In genomic region chr15:80436511-80437307, GRCh38 we compare ENCODE assay signal across 11 cellular contexts. TPM values are rescaled to one million over a fixed set of nuclear protein-coding genes. Genes with fewer than 3 reads are reported as not detected.
DNase-seq lines count a peak whose midpoint lies in the region; ATAC-seq, FAIRE-seq and TF ChIP-seq lines count a peak whose summit lies in the region.
"Had no signal": no experiment of that assay in that cellular context is flagged by ENCODE, and none has a peak within 500 bp of the region (broad histone marks: within the 10 kb centered on the region; RNA-seq: fewer than 3 reads in every experiment).

No MANE protein-coding gene starts in this region.

- H3F3A ChIP-seq in SK-N-SH (replicated peaks; ENCODE audit: insufficient read depth): no peaks in the 10 kb centered on the region

- peak overlapping the region; percentile 53 for H3K4me2 ChIP-seq in SK-N-SH

- no peak overlapping the region for H3K9ac ChIP-seq in SK-N-SH

- no peak for FAIRE-seq in frontal cortex (lab: Jason Lieb, UNC)

- DNase-seq in ACHN (peak; percentile 79), ELR (ENCODE audit: low read depth) (peak; percentile 90), SK-N-SH (no peak), islet precursor cell (peak; percentile 67), frontal cortex (ENCODE audit: low spot score in 2 of 2) (no peak), NCI-H2227 treated with DMSO at 0.1 percent for 48 hours (lab: John Stamatoyannopoulos, UW) (no peak)
- DNase-seq: DND-41; effector CD8-positive, alpha-beta T cell; natural killer cell had no signal

- H3K9me2 ChIP-seq in SK-N-SH: no peaks in the 10 kb centered on the region

- no peaks in the 10 kb centered on the region for H3K36me3 ChIP-seq in SK-N-SH (replicated peaks in 1 of 2; ENCODE audit: control insufficient read depth in 1 of 2, insufficient read depth in 2 of 2, low read length in 1 of 2)

- H3K79me2 ChIP-seq in SK-N-SH (ENCODE audit: insufficient read depth): peaks cover 10% of the 10 kb centered on the region

- TF ChIP-seq RAD21 in SK-N-SH (IDR thresholded peaks at IDR 0.05; ENCODE audit: low read length): no peak

- TF ChIP-seq CTCF in SK-N-SH (IDR thresholded peaks at IDR 0.05): no peak

- no peaks in the 10 kb centered on the region for H3K27me3 ChIP-seq in SK-N-SH (ENCODE audit: insufficient read depth)

- peaks cover 5 to 15% of the 10 kb centered on the region in 2 experiments; a peak in 2 of 4 replicates for H3K4me1 ChIP-seq in SK-N-SH (ENCODE audit: control insufficient read depth in 1 of 2, insufficient read depth in 2 of 2, low read depth in 1 of 2, low read length in 1 of 2)

- no peak for ATAC-seq in HG02884 (IDR thresholded peaks at IDR 0.05; ENCODE audit: unreplicated experiment)
- no peak for ATAC-seq in HG03571 (IDR thresholded peaks at IDR 0.05; ENCODE audit: unreplicated experiment)
- ATAC-seq: natural killer cell had no signal

- TF ChIP-seq EP300 in SK-N-SH (IDR thresholded peaks at IDR 0.05; ENCODE audit: borderline replicate concordance in 1 of 2, low read depth in 1 of 2, low read length in 1 of 2): no peak

- POLR2A ChIA-PET in SK-N-SH (lab: Yijun Ruan, JAX): interaction anchor here (0.6 kb wide), 1 partner anchor 308 kb away, joined by 3 read pairs; no protein-coding TSS in a partner anchor

- no peak overlapping the region for H3K4me3 ChIP-seq in SK-N-SH (ENCODE audit: low read depth in 2 of 2, low read length in 1 of 2)

- no peaks in the 10 kb centered on the region for H4K20me1 ChIP-seq in SK-N-SH (ENCODE audit: insufficient read depth)

- CTCF ChIA-PET in SK-N-SH (lab: Yijun Ruan, JAX): interaction anchor here (1.0 to 1.5 kb wide), 4 partner anchors 19 to 343 kb away, joined by 3 to 5 read pairs (median 4); partner anchors contain the start of gene CEMIP

- H2AFZ ChIP-seq in SK-N-SH (ENCODE audit: low read depth): no peak overlapping the region

- in situ Hi-C loops in ACHN (cut with HindIII; ENCODE audit: low pct_ligation_motif_present, low pct_unique_long_range_greater_than_20kb, low sequenced_read_pairs): no loop called here

- peak overlapping the region in 1 of 2 experiments; percentile 34; a peak in 2 of 4 replicates for H3K27ac ChIP-seq in SK-N-SH (ENCODE audit: low read depth in 2 of 2, low read length in 1 of 2)

- no peaks in the 10 kb centered on the region for H3K9me3 ChIP-seq in SK-N-SH

- 63% methylated on average over 13 of the region's 13 CpGs for WGBS in SK-N-SH (ENCODE audit: low lambda C conversion rate)

TF ChIP-seq in SK-N-SH, 30 proteins besides CTCF, POLR2A, EP300 and RAD21:
- TF ChIP-seq MAX (IDR thresholded peaks at IDR 0.05; ENCODE audit: low read depth): no peak
- TF ChIP-seq TCF12 (IDR thresholded peaks at IDR 0.05): peak; percentile 38
- no peak for TF ChIP-seq SMC3 (IDR thresholded peaks at IDR 0.05; ENCODE audit: low read depth, low read length)
- TF ChIP-seq ZBTB33 (IDR thresholded peaks at IDR 0.05; ENCODE audit: borderline replicate concordance, low read depth): no peak
- peak; percentile 73 for TF ChIP-seq ELF1 (IDR thresholded peaks at IDR 0.05)
- no peak for TF ChIP-seq USF1 (IDR thresholded peaks at IDR 0.05; ENCODE audit: borderline replicate concordance, low read depth)
- TF ChIP-seq FOSL2 (IDR thresholded peaks at IDR 0.05; ENCODE audit: borderline replicate concordance, low read depth): peak; percentile 78
- no peak for TF ChIP-seq MEF2A (IDR thresholded peaks at IDR 0.05; ENCODE audit: borderline replicate concordance, low read depth)
- TF ChIP-seq REST (IDR thresholded peaks at IDR 0.05; ENCODE audit: low read depth, low read length): no peak
- no peak for TF ChIP-seq IRF3 (IDR thresholded peaks at IDR 0.05; ENCODE audit: low read depth, low read length)
- no peak for TF ChIP-seq POLR2AphosphoS5 (IDR thresholded peaks at IDR 0.05; ENCODE audit: low read depth, low read length)
- TF ChIP-seq FOXM1 (IDR thresholded peaks at IDR 0.05; ENCODE audit: low read depth): no peak
- TF ChIP-seq TAF1 (IDR thresholded peaks at IDR 0.05; ENCODE audit: borderline replicate concordance, low read depth, low read length): no peak
- TF ChIP-seq GATA2 (CRISPR knock-in tag; IDR thresholded peaks at IDR 0.05): no peak
- TF ChIP-seq JUND (IDR thresholded peaks at IDR 0.05): no peak
- TF ChIP-seq RFX5 (IDR thresholded peaks at IDR 0.05; ENCODE audit: low read length): no peak
- TF ChIP-seq NFIC (IDR thresholded peaks at IDR 0.05; ENCODE audit: borderline replicate concordance): no peak
- TF ChIP-seq USF2 (IDR thresholded peaks at IDR 0.05; ENCODE audit: borderline replicate concordance, low read depth, low read length): no peak
- no peak for TF ChIP-seq GABPA (IDR thresholded peaks at IDR 0.05; ENCODE audit: low read depth)
- TF ChIP-seq FOXJ3 (CRISPR knock-in tag; IDR thresholded peaks at IDR 0.05): no peak

RNA-seq across cellular contexts. Expression of gene ARNT2, which starts 32.5 kb away (rescaled TPM):
- 14.1 and 17.0 TPM in 2 replicates for polyA plus RNA-seq in SK-N-SH (2012; rRNA removed)
- polyA plus RNA-seq in SK-N-SH (2012; cell fraction: cytosol; rRNA removed): 13.5 and 17.2 TPM in 2 replicates
- 17.9 and 22.5 TPM in 2 replicates for polyA plus RNA-seq in SK-N-SH (2012; cell fraction: nucleus; rRNA removed)
- total RNA-seq in frontal cortex: 43.2 TPM
- total RNA-seq: natural killer cell had no signal

Comparison
In these comparisons a context has a peak if more than half of its experiments do, and no peak if none do; other contexts are left out.
1. DNase-seq: peak in ACHN (single experiment), ELR (single experiment) and islet precursor cell (single experiment); none in SK-N-SH (single experiment), frontal cortex (0 of 2) and NCI-H2227 treated with DMSO at 0.1 percent for 48 hours (single experiment).